21 cellular contexts compared by ENCODE assay signal in the genomic region with DNA sequence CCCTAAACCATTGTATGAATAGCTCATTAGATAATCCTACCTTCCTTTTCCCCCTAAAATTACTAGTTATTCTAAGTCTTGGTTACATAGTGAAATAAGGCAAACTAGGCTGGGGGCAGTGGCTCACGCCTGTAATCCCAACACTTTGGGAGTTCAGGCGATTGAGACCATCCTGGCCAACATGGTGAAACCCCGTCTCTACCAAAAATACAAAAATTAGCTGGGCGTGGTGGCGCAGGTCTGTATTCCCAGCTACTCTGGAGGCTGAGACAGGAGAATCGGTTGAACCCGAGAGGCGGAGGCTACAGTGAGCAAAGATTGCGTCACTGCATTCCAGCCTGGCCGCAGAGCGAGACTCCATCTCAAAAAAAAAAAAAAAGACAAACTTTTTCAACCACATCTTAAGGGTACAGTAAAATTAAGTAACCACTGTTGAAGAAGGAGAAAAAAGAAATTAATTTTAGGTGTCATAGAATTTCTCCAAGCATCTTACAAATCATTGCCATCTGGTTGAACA.
"Had no signal": no experiment of that assay in that cellular context is flagged by ENCODE, and none has a peak within 500 bp of the region (broad histone marks: within the 10 kb centered on the region; RNA-seq: fewer than 3 reads in every experiment).

No MANE protein-coding gene starts in this region.

- FAIRE-seq: colon, endothelial cell of umbilical vein, islet of Langerhans, keratinocyte had no signal

- H3K27ac ChIP-seq: coronary artery, dorsolateral prefrontal cortex, esophagus muscularis mucosa, foreskin keratinocyte, gastroesophageal sphincter, heart right ventricle, left lung, lower lobe of right lung had no signal

- H3K9me3 Mint-ChIP-seq: mesothelial cell of epicardium had no signal

- H3K4me3 Mint-ChIP-seq: mesothelial cell of epicardium had no signal

- H3K27me3 ChIP-seq: dorsolateral prefrontal cortex, esophagus muscularis mucosa, foreskin keratinocyte, gastroesophageal sphincter, heart right ventricle, left lung had no signal

- H3K36me3 ChIP-seq: esophagus muscularis mucosa, gastroesophageal sphincter, heart right ventricle, left lung, lower lobe of right lung had no signal

- DNase-seq: dermis blood vessel endothelial cell; dorsolateral prefrontal cortex; effector CD4-positive, alpha-beta T cell; effector memory CD4-positive, alpha-beta T cell; foreskin keratinocyte; heart right ventricle; hippocampal formation; left cardiac atrium; left ventricle myocardium superior; lower lobe of right lung; mesenchymal stem cell; mucosa of descending colon had no signal

- H3K4me1 ChIP-seq: esophagus muscularis mucosa, gastroesophageal sphincter, heart right ventricle, left lung, lower lobe of right lung had no signal

- ATAC-seq: foreskin keratinocyte, gastroesophageal sphincter, heart right ventricle, left cardiac atrium, left lung, left ventricle myocardium superior, lower lobe of right lung, mucosa of descending colon had no signal

- H3K9me3 ChIP-seq: esophagus muscularis mucosa, gastroesophageal sphincter, heart right ventricle, left lung, lower lobe of right lung, mucosa of descending colon had no signal

- H3K4me3 ChIP-seq: coronary artery, dorsolateral prefrontal cortex, esophagus muscularis mucosa, gastroesophageal sphincter, heart right ventricle, left lung, lower lobe of right lung, mucosa of descending colon had no signal

- H3K27ac Mint-ChIP-seq: mesothelial cell of epicardium had no signal
